ENCODE assay signal across 8 cellular contexts in genomic region chr7:43729214-43729923, GRCh38. TPM values are rescaled to one million over a fixed set of nuclear protein-coding genes. Genes with fewer than 3 reads are reported as not detected.
DNase-seq lines count a peak whose midpoint lies in the region; ATAC-seq and TF ChIP-seq lines count a peak whose summit lies in the region.

A gene with protein sequence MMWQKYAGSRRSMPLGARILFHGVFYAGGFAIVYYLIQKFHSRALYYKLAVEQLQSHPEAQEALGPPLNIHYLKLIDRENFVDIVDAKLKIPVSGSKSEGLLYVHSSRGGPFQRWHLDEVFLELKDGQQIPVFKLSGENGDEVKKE (minus strand): TSS chr7:43729523. CDS start chr7:43648614, 80,909 bp downstream.

- no peaks in the 10 kb centered on the region for H4K20me1 ChIP-seq in SK-N-SH (ENCODE audit: insufficient read depth)

- H3K79me2 ChIP-seq in SK-N-SH (ENCODE audit: insufficient read depth), result peaks cover 49% of the 10 kb centered on the region

- peak; percentile 85 for ATAC-seq in HG02571 (IDR thresholded peaks at IDR 0.05; ENCODE audit: unreplicated experiment)

- TF ChIP-seq EP300 in SK-N-SH (IDR thresholded peaks at IDR 0.05; ENCODE audit: borderline replicate concordance in 1 of 2, low read depth in 1 of 2, low read length in 1 of 2), result no peak; a peak in 1 of 4 replicates

- TF ChIP-seq CTCF in GM10248 (IDR thresholded peaks at IDR 0.05; ENCODE audit: control extremely low read depth, extremely low read depth, low read depth, missing control alignments), result no peak
- TF ChIP-seq CTCF in SK-N-SH (IDR thresholded peaks at IDR 0.05), result peak; percentile 19; the same call in 1 of the 2 replicates

- under 1% methylated on average over 38 of the region's 66 CpGs for WGBS in SK-N-SH (ENCODE audit: low lambda C conversion rate)

- CTCF ChIA-PET in GM10248 (lab: Yijun Ruan, JAX) (interaction anchor here (0.8 to 3.1 kb wide), 7 partner anchors 8 to 147 kb away, joined by 3 to 26 read pairs (median 7); partner anchors contain the start of gene STK17A), SK-N-SH (lab: Yijun Ruan, JAX) (interaction anchor here (0.9 to 5.2 kb wide), 18 partner anchors 8 to 788 kb away, joined by 3 to 43 read pairs (median 5); partner anchors contain the start of gene STK17A)

- no peaks in the 10 kb centered on the region for H3K9me3 ChIP-seq in SK-N-SH

- H3K4me3 ChIP-seq in SK-N-SH (ENCODE audit: low read depth in 2 of 2, low read length in 1 of 2), result peak within 1 kb of the TSS; percentile 93 to 97

- no peaks in the 10 kb centered on the region for H3K27me3 ChIP-seq in SK-N-SH (ENCODE audit: insufficient read depth)

- TF ChIP-seq RAD21 in SK-N-SH (IDR thresholded peaks at IDR 0.05; ENCODE audit: low read length), result no peak

- peaks cover 0 to 7% of the 10 kb centered on the region in 2 experiments; a peak in 1 of 4 replicates for H3K4me1 ChIP-seq in SK-N-SH (ENCODE audit: control insufficient read depth in 1 of 2, insufficient read depth in 2 of 2, low read depth in 1 of 2, low read length in 1 of 2)

- POLR2A ChIA-PET in GM10248 (lab: Yijun Ruan, JAX), result interaction anchor here (0.6 to 0.9 kb wide), 3 partner anchors 9 to 147 kb away, joined by 3 to 8 read pairs (median 3); partner anchors contain the start of gene STK17A
- POLR2A ChIA-PET in SK-N-SH (lab: Yijun Ruan, JAX), result interaction anchor here (0.6 to 2.5 kb wide), 12 partner anchors 9 to 797 kb away, joined by 3 to 18 read pairs (median 3); partner anchors contain the start of genes BLVRA, MRPL32, PSMA2 and STK17A

- peak within 1 kb of the TSS; percentile 80 for H3K9ac ChIP-seq in SK-N-SH

- H3F3A ChIP-seq in SK-N-SH (replicated peaks; ENCODE audit: insufficient read depth), result no peaks in the 10 kb centered on the region

- peak; percentile 83 for DNase-seq in GM10248 (ENCODE audit: extremely low spot score)
- DNase-seq in NCI-H1048 (lab: John Stamatoyannopoulos, UW), result peak; percentile 66
- peak; percentile 95 for DNase-seq in SK-N-SH
- DNase-seq in activated naive CD4-positive, alpha-beta T cell treated with anti-CD3 and anti-CD28 coated beads, Interleukin-2, amount 50 U/mL, for 16 hours, result peak; percentile 84
- peak; percentile 85 for DNase-seq in globus pallidus (ENCODE audit: low spot score)
- DNase-seq in nucleus accumbens (lab: John Stamatoyannopoulos, UW), result peak in 55 of 56 donors; percentile 34 to 91 (median 79)
- DNase-seq in superior temporal gyrus (ENCODE audit: extremely low spot score), result peak; percentile 90

- peak within 1 kb of the TSS; percentile 68 to 95 for H3K27ac ChIP-seq in SK-N-SH (ENCODE audit: low read depth in 2 of 2, low read length in 1 of 2)

- no peaks in the 10 kb centered on the region for H3K36me3 ChIP-seq in SK-N-SH (replicated peaks in 1 of 2; ENCODE audit: control insufficient read depth in 1 of 2, insufficient read depth in 2 of 2, low read length in 1 of 2)

- peak within 1 kb of the TSS; percentile 76 for H3K4me2 ChIP-seq in SK-N-SH

- no peaks in the 10 kb centered on the region for H3K9me2 ChIP-seq in SK-N-SH

- peak within 1 kb of the TSS; percentile 97 for H2AFZ ChIP-seq in SK-N-SH (ENCODE audit: low read depth)

TF ChIP-seq in SK-N-SH, 30 proteins besides CTCF, POLR2A, EP300 and RAD21 (continues in another document):
- peak; percentile 72 for TF ChIP-seq ELF1 (IDR thresholded peaks at IDR 0.05)
- TF ChIP-seq SMC3 (IDR thresholded peaks at IDR 0.05; ENCODE audit: low read depth, low read length), result no peak
- no peak for TF ChIP-seq NFIC (IDR thresholded peaks at IDR 0.05; ENCODE audit: borderline replicate concordance)
- TF ChIP-seq FOXJ3 (CRISPR knock-in tag; IDR thresholded peaks at IDR 0.05), result no peak
- no peak for TF ChIP-seq GATA2 (CRISPR knock-in tag; IDR thresholded peaks at IDR 0.05)
- 0 out of 2 replicates have a peak, but pooled peaks have one; percentile 17 for TF ChIP-seq PBX3 (IDR thresholded peaks at IDR 0.05)
- TF ChIP-seq, protein P1, sequence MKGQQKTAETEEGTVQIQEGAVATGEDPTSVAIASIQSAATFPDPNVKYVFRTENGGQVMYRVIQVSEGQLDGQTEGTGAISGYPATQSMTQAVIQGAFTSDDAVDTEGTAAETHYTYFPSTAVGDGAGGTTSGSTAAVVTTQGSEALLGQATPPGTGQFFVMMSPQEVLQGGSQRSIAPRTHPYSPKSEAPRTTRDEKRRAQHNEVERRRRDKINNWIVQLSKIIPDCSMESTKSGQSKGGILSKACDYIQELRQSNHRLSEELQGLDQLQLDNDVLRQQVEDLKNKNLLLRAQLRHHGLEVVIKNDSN (IDR thresholded peaks at IDR 0.05; ENCODE audit: borderline replicate concordance, low read depth), result peak; percentile 27; the same call in 1 of the 2 replicates
- TF ChIP-seq FOSL2 (IDR thresholded peaks at IDR 0.05; ENCODE audit: borderline replicate concordance, low read depth), result no peak
- peak; percentile 91 for TF ChIP-seq GABPA (IDR thresholded peaks at IDR 0.05; ENCODE audit: low read depth)
- peak; percentile 9; the same call in 1 of the 2 replicates for TF ChIP-seq TEAD4 (IDR thresholded peaks at IDR 0.05; ENCODE audit: borderline replicate concordance, insufficient read depth)
- peak; percentile 96 for TF ChIP-seq POLR2AphosphoS5 (IDR thresholded peaks at IDR 0.05; ENCODE audit: low read depth, low read length)
- no peak for TF ChIP-seq FOXM1 (IDR thresholded peaks at IDR 0.05; ENCODE audit: low read depth)
- peak; percentile 91; the same call in 1 of the 2 replicates for TF ChIP-seq SIN3A (IDR thresholded peaks at IDR 0.05; ENCODE audit: borderline replicate concordance, low read depth, low read length)
- peak; percentile 78 for TF ChIP-seq CHD2 (IDR thresholded peaks at IDR 0.05; ENCODE audit: low read length, partially characterized antibody)
- TF ChIP-seq, protein P2, sequence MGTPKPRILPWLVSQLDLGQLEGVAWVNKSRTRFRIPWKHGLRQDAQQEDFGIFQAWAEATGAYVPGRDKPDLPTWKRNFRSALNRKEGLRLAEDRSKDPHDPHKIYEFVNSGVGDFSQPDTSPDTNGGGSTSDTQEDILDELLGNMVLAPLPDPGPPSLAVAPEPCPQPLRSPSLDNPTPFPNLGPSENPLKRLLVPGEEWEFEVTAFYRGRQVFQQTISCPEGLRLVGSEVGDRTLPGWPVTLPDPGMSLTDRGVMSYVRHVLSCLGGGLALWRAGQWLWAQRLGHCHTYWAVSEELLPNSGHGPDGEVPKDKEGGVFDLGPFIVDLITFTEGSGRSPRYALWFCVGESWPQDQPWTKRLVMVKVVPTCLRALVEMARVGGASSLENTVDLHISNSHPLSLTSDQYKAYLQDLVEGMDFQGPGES (IDR thresholded peaks at IDR 0.05; ENCODE audit: low read depth, low read length), result no peak
- TF ChIP-seq REST (IDR thresholded peaks at IDR 0.05; ENCODE audit: low read depth, low read length), result no peak; the same call in 1 of the 2 replicates
- TF ChIP-seq, protein P3, sequence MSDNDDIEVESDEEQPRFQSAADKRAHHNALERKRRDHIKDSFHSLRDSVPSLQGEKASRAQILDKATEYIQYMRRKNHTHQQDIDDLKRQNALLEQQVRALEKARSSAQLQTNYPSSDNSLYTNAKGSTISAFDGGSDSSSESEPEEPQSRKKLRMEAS (IDR thresholded peaks at IDR 0.05; ENCODE audit: low read depth), result peak; percentile 94
- TF ChIP-seq RCOR1 (IDR thresholded peaks at IDR 0.05; ENCODE audit: low read length), result peak; percentile 59; the same call in 1 of the 2 replicates
- TF ChIP-seq MXI1 (IDR thresholded peaks at IDR 0.05; ENCODE audit: low read depth, low read length), result peak; percentile 98
- peak; percentile 32; the same call in 1 of the 2 replicates for TF ChIP-seq NRF1 (IDR thresholded peaks at IDR 0.05; ENCODE audit: low read depth, low read length)
- peak; percentile 34; the same call in 1 of the 2 replicates for TF ChIP-seq TCF12 (IDR thresholded peaks at IDR 0.05)
- TF ChIP-seq MEF2A (IDR thresholded peaks at IDR 0.05; ENCODE audit: borderline replicate concordance, low read depth), result no peak; the same call in 1 of the 2 replicates

RNA-seq across cellular contexts. Expression of the gene that starts here (rescaled TPM):
- polyA plus RNA-seq in SK-N-SH (2012; rRNA removed), result 42.8 and 66.3 TPM in 2 replicates
- 56.6 and 60.1 TPM in 2 replicates for polyA plus RNA-seq in SK-N-SH (2012; cell fraction: cytosol; rRNA removed)
- 90.7 and 145 TPM in 2 replicates for polyA plus RNA-seq in SK-N-SH (2012; cell fraction: nucleus; rRNA removed)

Comparison
In these comparisons a context has a peak if more than half of its experiments do, and no peak if none do; other contexts are left out.
1. Peak in every context shown above with its lines: DNase-seq, ATAC-seq, H3K4me3 ChIP-seq and H3K27ac ChIP-seq.